ENCODE assay signal across 20 cellular contexts in the genomic region with DNA sequence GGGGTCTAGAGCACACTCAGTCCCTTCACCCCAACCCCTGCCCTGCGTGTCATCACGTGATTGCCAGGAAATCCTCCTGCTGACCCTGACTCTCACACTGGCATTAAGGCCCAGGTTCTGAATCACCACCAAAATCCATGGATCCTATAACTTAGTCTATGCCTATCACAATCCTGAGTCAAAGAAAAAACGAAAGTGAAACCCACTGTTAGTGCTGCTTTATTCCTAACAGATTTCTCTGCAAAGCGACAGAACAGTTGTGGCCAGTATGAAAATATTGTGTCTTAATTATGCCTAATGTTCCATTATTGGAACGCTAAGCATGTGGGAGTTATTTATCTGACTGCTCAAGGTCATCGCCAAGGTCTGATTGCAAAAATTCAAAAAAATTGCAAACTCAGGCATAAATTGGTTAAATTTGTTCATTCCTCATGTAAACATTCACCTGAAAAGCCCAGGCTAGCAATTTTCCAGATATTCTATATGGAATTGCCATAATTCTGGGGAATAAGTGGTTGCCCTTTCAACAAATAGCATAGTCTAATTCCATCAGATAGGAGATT.
"Had no signal": no experiment of that assay in that cellular context is flagged by ENCODE, and none has a peak within 500 bp of the region (broad histone marks: within the 10 kb centered on the region; RNA-seq: fewer than 3 reads in every experiment).

No MANE protein-coding gene starts in this region.

- H3K27ac ChIP-seq: cardiac muscle cell, prostate gland, skin epidermis, tibial artery, uterus had no signal

- H3K27me3 ChIP-seq: cardiac muscle cell, tibial artery, uterus had no signal

- ATAC-seq: activated CD8-positive, alpha-beta memory T cell treated with anti-CD3 and anti-CD28 coated beads, Interleukin-2, amount 10 ng/mL, durations not matched to agents 7 days and 5 days; activated naive CD4-positive, alpha-beta T cell treated with anti-CD3 and anti-CD28 coated beads, Interleukin-2, amount 50 U/mL, for 72 hours; activated T-cell treated with anti-CD3 and anti-CD28 coated beads, Interleukin-2, amount 50 U/mL, for 4 hours; esophagus mucosa had no signal

- H3K4me3 ChIP-seq: cardiac muscle cell, prostate gland, skin epidermis, tibial artery, uterus had no signal

- H3K4me1 ChIP-seq: prostate gland, uterus had no signal

- H3K36me3 ChIP-seq: cardiac muscle cell, prostate gland, tibial artery, uterus had no signal

- H3K4me3 Mint-ChIP-seq: activated CD8-positive, alpha-beta memory T cell treated with anti-CD3 and anti-CD28 coated beads, Interleukin-2, amount 10 ng/mL, durations not matched to agents 7 days and 5 days; activated T-cell treated with anti-CD3 and anti-CD28 coated beads, Interleukin-2, amount 50 U/mL, for 4 hours; nephron progenitor cell had no signal

- H3K27ac Mint-ChIP-seq: activated CD8-positive, alpha-beta memory T cell treated with anti-CD3 and anti-CD28 coated beads, Interleukin-2, amount 10 ng/mL, durations not matched to agents 7 days and 5 days; activated naive CD4-positive, alpha-beta T cell treated with anti-CD3 and anti-CD28 coated beads, Interleukin-2, amount 50 U/mL, for 72 hours; nephron progenitor cell had no signal

- H3K36me3 Mint-ChIP-seq: activated CD8-positive, alpha-beta memory T cell treated with anti-CD3 and anti-CD28 coated beads, Interleukin-2, amount 10 ng/mL, durations not matched to agents 7 days and 5 days; activated naive CD4-positive, alpha-beta T cell treated with anti-CD3 and anti-CD28 coated beads, Interleukin-2, amount 50 U/mL, for 72 hours had no signal

- H3K9me3 ChIP-seq: prostate gland, tibial artery, uterus had no signal

- H3K9me3 Mint-ChIP-seq: activated naive CD4-positive, alpha-beta T cell treated with anti-CD3 and anti-CD28 coated beads, Interleukin-2, amount 50 U/mL, for 72 hours; activated T-cell treated with anti-CD3 and anti-CD28 coated beads, Interleukin-2, amount 50 U/mL, for 4 hours; nephron progenitor cell had no signal

- DNase-seq: activated CD4-positive, alpha-beta T cell treated with anti-CD3 and anti-CD28 coated beads, Interleukin-2, amount 50 U/mL, for 48 hours; activated CD4-positive, CD25-positive, alpha-beta regulatory T cell treated with anti-CD3 and anti-CD28 coated beads, Interleukin-2, amount 50 U/mL, for 72 hours; activated CD8-positive, alpha-beta memory T cell treated with anti-CD3 and anti-CD28 coated beads, Interleukin-2, amount 10 ng/mL, durations not matched to agents 7 days and 5 days; activated effector memory CD4-positive, alpha-beta T cell treated with anti-CD3 and anti-CD28 coated beads, Interleukin-2, amount 50 U/mL, for 16 hours; activated T-cell treated with anti-CD3 and anti-CD28 coated beads, Interleukin-2, amount 50 U/mL, for 4 hours; foreskin fibroblast; hypothalamus; kidney; nephron progenitor cell; right cardiac atrium; stimulated activated CD4-positive, alpha-beta T cell treated with anti-CD3 and anti-CD28 coated beads, Interleukin-4, amount 100 ng/mL, for 24 hours; stimulated activated naive CD4-positive, alpha-beta T cell; T-helper 9 cell; tibial artery; uterus had no signal

- H3K4me1 Mint-ChIP-seq: nephron progenitor cell had no signal
